ENCODE assay signal across 8 cellular contexts in the genomic region with DNA sequence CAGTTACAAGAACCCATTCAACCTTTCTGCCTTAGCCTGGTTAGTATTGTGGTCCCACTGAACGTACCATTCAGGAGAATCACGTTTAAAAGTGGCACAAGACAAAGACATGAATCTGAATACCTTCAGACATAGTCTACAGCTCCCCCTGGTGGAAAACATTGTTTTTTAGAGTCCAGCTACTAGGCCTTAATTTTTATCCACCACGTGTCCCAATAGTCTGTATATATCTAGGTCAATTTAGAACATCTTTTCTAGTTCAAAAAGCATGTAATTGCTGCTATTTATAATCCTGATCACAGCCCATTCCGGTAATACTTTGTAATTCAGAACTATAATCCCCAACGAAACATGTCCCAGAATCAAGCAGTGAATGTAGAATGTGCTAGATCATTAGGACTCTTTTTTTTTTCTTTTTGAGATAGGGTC. TPM values are rescaled to one million over a fixed set of nuclear protein-coding genes. Genes with fewer than 3 reads are reported as not detected.
DNase-seq lines count a peak whose midpoint lies in the region; ATAC-seq lines count a peak whose summit lies in the region.

No MANE protein-coding gene starts in this region.

- no peaks in the 10 kb centered on the region for H3K36me3 Mint-ChIP-seq in stimulated activated memory B cell treated with anti-CD40 and anti-IgM and Interleukin-4, amounts not matched to agents 10 μg/mL and 1 μg/mL and 100 μg/mL, for 72 hours

- H3K27ac Mint-ChIP-seq in stimulated activated memory B cell treated with anti-CD40 and anti-IgM and Interleukin-4, amounts not matched to agents 10 μg/mL and 1 μg/mL and 100 μg/mL, for 72 hours, result peak overlapping the region; percentile 68

- H3K9me3 Mint-ChIP-seq in stimulated activated memory B cell treated with anti-CD40 and anti-IgM and Interleukin-4, amounts not matched to agents 10 μg/mL and 1 μg/mL and 100 μg/mL, for 72 hours, result no peaks in the 10 kb centered on the region

- H3K27me3 Mint-ChIP-seq in stimulated activated memory B cell treated with anti-CD40 and anti-IgM and Interleukin-4, amounts not matched to agents 10 μg/mL and 1 μg/mL and 100 μg/mL, for 72 hours, result peaks cover 35% of the 10 kb centered on the region

- peak overlapping the region; percentile 7 for H3K4me3 Mint-ChIP-seq in stimulated activated memory B cell treated with anti-CD40 and anti-IgM and Interleukin-4, amounts not matched to agents 10 μg/mL and 1 μg/mL and 100 μg/mL, for 72 hours

- H3K4me1 Mint-ChIP-seq in stimulated activated memory B cell treated with anti-CD40 and anti-IgM and Interleukin-4, amounts not matched to agents 10 μg/mL and 1 μg/mL and 100 μg/mL, for 72 hours, result peaks cover 20% of the 10 kb centered on the region

- peak in 2 of 3 donors; percentile 13 to 89 for DNase-seq in stimulated activated CD4-positive, alpha-beta T cell treated with anti-CD3 and anti-CD28 coated beads, Interleukin-12 subunit alpha, Interleukin-12 subunit beta, amount 100 ng/mL, for 48 hours (ENCODE audit: low read depth in 2 of 3, low spot score in 1 of 3)
- no peak for DNase-seq in stimulated activated CD4-positive, alpha-beta T cell treated with anti-CD3 and anti-CD28 coated beads, Interleukin-12 subunit alpha, Interleukin-12 subunit beta, amount 100 ng/mL, for 4 hours
- DNase-seq in NCI-H1436 treated with DMSO at 0.1 percent for 48 hours (lab: John Stamatoyannopoulos, UW) (peak; percentile 53), T follicular helper cell (ENCODE audit: low read depth) (peak; percentile 28), cerebellar cortex (ENCODE audit: low spot score) (peak; percentile 94), left lobe of liver (ENCODE audit: low spot score) (no peak)

- ATAC-seq in left lobe of liver (peak; percentile 75), GM19023 (IDR thresholded peaks at IDR 0.05; ENCODE audit: unreplicated experiment) (no peak)
- peak; percentile 63 for ATAC-seq in stimulated activated memory B cell treated with anti-CD40 and anti-IgM and Interleukin-4, amounts not matched to agents 10 μg/mL and 1 μg/mL and 100 μg/mL, for 72 hours

RNA-seq across cellular contexts. Expression of a gene that starts 13.7 kb away (rescaled TPM):
- 0.05 TPM for total RNA-seq in left lobe of liver

RNA-seq across cellular contexts. Expression of a gene that starts 50.1 kb away (rescaled TPM):
- total RNA-seq in left lobe of liver, result 0.35 TPM

RNA-seq across cellular contexts. Expression of a gene that starts 56.8 kb away (rescaled TPM):
- 8.9 TPM for total RNA-seq in left lobe of liver

RNA-seq across cellular contexts. Expression of a gene that starts 57.0 kb away (rescaled TPM):
- total RNA-seq in left lobe of liver, result 41.1 TPM

RNA-seq across cellular contexts. Expression of a gene that starts 59.1 kb away (rescaled TPM):
- 1.3 TPM for total RNA-seq in left lobe of liver

Comparison
In these comparisons a context has a peak if more than half of its experiments do, and no peak if none do; other contexts are left out.
1. DNase-seq: peak in stimulated activated CD4-positive, alpha-beta T cell treated with anti-CD3 and anti-CD28 coated beads, Interleukin-12 subunit alpha, Interleukin-12 subunit beta, amount 100 ng/mL, for 48 hours (2 of 3), NCI-H1436 treated with DMSO at 0.1 percent for 48 hours (single experiment), T follicular helper cell (single experiment) and cerebellar cortex (single experiment); none in stimulated activated CD4-positive, alpha-beta T cell treated with anti-CD3 and anti-CD28 coated beads, Interleukin-12 subunit alpha, Interleukin-12 subunit beta, amount 100 ng/mL, for 4 hours (single experiment) and left lobe of liver (single experiment).